ENCODE assay signal across 18 cellular contexts in genomic region chr13:48819376-48819775, GRCh38.
DNase-seq lines count a peak whose midpoint lies in the region; ATAC-seq and TF ChIP-seq lines count a peak whose summit lies in the region.
"Had no signal": no experiment of that assay in that cellular context is flagged by ENCODE, and none has a peak within 500 bp of the region (broad histone marks: within the 10 kb centered on the region; RNA-seq: fewer than 3 reads in every experiment).

No MANE protein-coding gene starts in this region.

- peak; percentile 17 for DNase-seq in EH (ENCODE audit: low read depth)
- peak; percentile 46 for DNase-seq in adipocyte (ENCODE audit: low read depth)
- DNase-seq in left lobe of liver (ENCODE audit: low spot score), result no peak
- no peak for DNase-seq in vagina (ENCODE audit: extremely low spot score in 2 of 2)
- no peak for DNase-seq in neural progenitor cell (ENCODE audit: low spot score)
- DNase-seq in NCI-H345 (lab: John Stamatoyannopoulos, UW), result no peak
- DNase-seq: DMS 273 treated with DMSO at 0.1 percent for 48 hours; EL; Kasumi-1; NCI-H1105; NCI-H187; NCI-H446 treated with DMSO at 0.1 percent for 48 hours; NK-92 treated with Interleukin-12 subunit alpha and Interleukin-12 subunit beta, amount 100 ng/mL, for 24 hours; RPMI8226; SW 1271 had no signal

- no peaks in the 10 kb centered on the region for H3K36me3 Mint-ChIP-seq in neural progenitor cell

- H3K4me3 ChIP-seq in adipocyte (ENCODE audit: low read length) (peak overlapping the region; percentile 16), vagina (no peak overlapping the region), neural progenitor cell (no peak overlapping the region)
- H3K4me3 ChIP-seq: BLaER1 treated with 17β-estradiol and CSF1 and Interleukin-3, amounts not matched to agents 10 nM and 100 nM; SJCRH30 had no signal

- TF ChIP-seq CTCF in vagina (IDR thresholded peaks at IDR 0.05) (no peak), neural progenitor cell (IDR thresholded peaks at IDR 0.05) (no peak)

- no peak overlapping the region for H3K9ac ChIP-seq in adipocyte (ENCODE audit: low read length)
- no peak overlapping the region for H3K9ac ChIP-seq in neural progenitor cell
- H3K9ac ChIP-seq: BLaER1 treated with 17β-estradiol and CSF1 and Interleukin-3, amounts not matched to agents 10 nM and 100 nM had no signal

- intact Hi-C loops in vagina (cut with DNase I), result no loop called here

- peaks cover 26% of the 10 kb centered on the region for H3K4me1 Mint-ChIP-seq in neural progenitor cell

- H3K9me3 Mint-ChIP-seq in neural progenitor cell, result no peaks in the 10 kb centered on the region

- H3K27ac ChIP-seq in vagina (peak overlapping the region; percentile 68), neural progenitor cell (no peak overlapping the region)
- H3K27ac ChIP-seq: BLaER1 treated with 17β-estradiol and CSF1 and Interleukin-3, amounts not matched to agents 10 nM and 100 nM had no signal

- H3K4me1 ChIP-seq in adipocyte (ENCODE audit: control insufficient read depth, insufficient read depth, low read length), result peaks cover 36% of the 10 kb centered on the region
- H3K4me1 ChIP-seq in vagina, result peaks cover 41% of the 10 kb centered on the region
- no peaks in the 10 kb centered on the region for H3K4me1 ChIP-seq in neural progenitor cell

- H4K20me1 ChIP-seq in neural progenitor cell (ENCODE audit: low read depth), result no peaks in the 10 kb centered on the region
- H4K20me1 ChIP-seq: BLaER1 treated with 17β-estradiol and CSF1 and Interleukin-3, amounts not matched to agents 10 nM and 100 nM had no signal

- H3K27me3 Mint-ChIP-seq in neural progenitor cell (ENCODE audit: insufficient read depth, low read depth), result peaks cover 6% of the 10 kb centered on the region

- H3K9me3 ChIP-seq in adipocyte (ENCODE audit: control insufficient read depth, low read length), result no peaks in the 10 kb centered on the region
- no peaks in the 10 kb centered on the region for H3K9me3 ChIP-seq in vagina
- no peaks in the 10 kb centered on the region for H3K9me3 ChIP-seq in neural progenitor cell (ENCODE audit: low read depth)
- H3K9me3 ChIP-seq: BLaER1 treated with 17β-estradiol and CSF1 and Interleukin-3, amounts not matched to agents 10 nM and 100 nM; SJCRH30 had no signal

- TF ChIP-seq POLR2A in vagina (IDR thresholded peaks at IDR 0.05), result no peak

- peak; percentile 17 for ATAC-seq in left lobe of liver
- ATAC-seq in HG03196 (IDR thresholded peaks at IDR 0.05; ENCODE audit: unreplicated experiment), result no peak

- H3K27me3 ChIP-seq in adipocyte (replicated peaks; ENCODE audit: control insufficient read depth, insufficient read depth, low read length) (no peaks in the 10 kb centered on the region), vagina (no peaks in the 10 kb centered on the region), neural progenitor cell (no peaks in the 10 kb centered on the region)
- H3K27me3 ChIP-seq: BLaER1 treated with 17β-estradiol and CSF1 and Interleukin-3, amounts not matched to agents 10 nM and 100 nM; SJCRH30 had no signal

- no peaks in the 10 kb centered on the region for H3F3A ChIP-seq in neural progenitor cell (ENCODE audit: low read depth)

- H3K27ac Mint-ChIP-seq in neural progenitor cell, result no peak overlapping the region

- no peak overlapping the region for H2AFZ ChIP-seq in neural progenitor cell (replicated peaks)

- H3K79me2 ChIP-seq in neural progenitor cell (ENCODE audit: low read depth), result no peaks in the 10 kb centered on the region

- H3K36me3 ChIP-seq in adipocyte (ENCODE audit: control insufficient read depth, insufficient read depth, low read length, severe bottlenecking) (no peaks in the 10 kb centered on the region), vagina (no peaks in the 10 kb centered on the region), neural progenitor cell (no peaks in the 10 kb centered on the region)
- H3K36me3 ChIP-seq: BLaER1 treated with 17β-estradiol and CSF1 and Interleukin-3, amounts not matched to agents 10 nM and 100 nM; SJCRH30 had no signal

- no peak overlapping the region for H3K4me2 ChIP-seq in neural progenitor cell
- H3K4me2 ChIP-seq: BLaER1 treated with 17β-estradiol and CSF1 and Interleukin-3, amounts not matched to agents 10 nM and 100 nM had no signal

- H3K4me3 Mint-ChIP-seq in neural progenitor cell, result no peak overlapping the region

Comparison
In these comparisons a context has a peak if more than half of its experiments do, and no peak if none do; other contexts are left out.
1. DNase-seq: peak in EH (single experiment) and adipocyte (single experiment); none in left lobe of liver (single experiment), vagina (0 of 2), neural progenitor cell (single experiment) and NCI-H345 (single experiment).